Comparison of ENCODE assay signal across 2 cellular contexts in genomic region chr5:102974177-102974576, GRCh38.
TF ChIP-seq lines count a peak whose summit lies in the region.

No MANE protein-coding gene starts in this region.

TF ChIP-seq in H1, 55 proteins besides CTCF, POLR2A, EP300 and RAD21 (continued from another document):
- TF ChIP-seq FOSL1 (IDR thresholded peaks at IDR 0.05; ENCODE audit: insufficient read depth, low read depth, low read length) (no peak), RNF2 (IDR thresholded peaks at IDR 0.05; ENCODE audit: borderline replicate concordance, low read depth, low read length, missing control alignments, poor library complexity, severe bottlenecking) (no peak), SP1 (IDR thresholded peaks at IDR 0.05; ENCODE audit: low read depth, low read length) (no peak), JUN (IDR thresholded peaks at IDR 0.05; ENCODE audit: low read depth, low read length) (no peak), POLR2AphosphoS5 (IDR thresholded peaks at IDR 0.05; ENCODE audit: low read depth, low read length) (no peak), CREB1 (IDR thresholded peaks at IDR 0.05) (no peak)

TF ChIP-seq in SK-N-SH, 30 proteins besides CTCF, POLR2A, EP300 and RAD21 (continued from another document):
- TF ChIP-seq IRF3 (IDR thresholded peaks at IDR 0.05; ENCODE audit: low read depth, low read length) = no peak
- no peak for TF ChIP-seq FOSL2 (IDR thresholded peaks at IDR 0.05; ENCODE audit: borderline replicate concordance, low read depth)
- no peak for TF ChIP-seq GATA2 (CRISPR knock-in tag; IDR thresholded peaks at IDR 0.05)
TF ChIP-seq in SK-N-SH: peak in this region for 0.
